ENCODE assay signal across 14 cellular contexts in the genomic region with DNA sequence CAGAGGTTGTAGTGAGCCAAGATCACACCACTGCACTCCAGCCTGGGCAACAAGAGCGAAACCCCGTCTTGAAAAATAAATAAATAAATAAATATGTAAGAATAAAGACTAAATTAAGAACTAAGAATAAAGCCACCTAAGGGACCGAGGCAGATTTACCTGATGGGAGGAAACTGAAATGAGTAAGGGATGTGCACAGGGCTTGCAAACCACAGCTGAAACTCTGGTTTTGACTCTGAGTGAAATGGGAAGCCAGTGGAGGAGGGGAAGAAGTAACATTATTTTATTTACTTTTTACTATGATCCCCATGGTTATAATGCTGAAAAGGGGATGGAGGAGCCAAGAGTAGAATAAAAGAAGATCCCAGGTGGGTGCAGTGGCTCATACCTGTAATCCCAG.
DNase-seq lines count a peak whose midpoint lies in the region; ATAC-seq and TF ChIP-seq lines count a peak whose summit lies in the region.
"Had no signal": no experiment of that assay in that cellular context is flagged by ENCODE, and none has a peak within 500 bp of the region (broad histone marks: within the 10 kb centered on the region; RNA-seq: fewer than 3 reads in every experiment).

No MANE protein-coding gene starts in this region.

- no peaks in the 10 kb centered on the region for H3K27me3 ChIP-seq in suprapubic skin

- intact Hi-C loops in natural killer cell (cut with micrococcal nuclease), result no loop called here

- WGBS in suprapubic skin, result 91% methylated on average over 3 of the region's 3 CpGs

- H3K4me3 Mint-ChIP-seq in stimulated activated naive CD8-positive, alpha-beta T cell treated with anti-CD3 and anti-CD28 coated beads, Interleukin-15, amount 100 ng/mL, for 72 hours, result no peak overlapping the region
- H3K4me3 Mint-ChIP-seq in natural killer cell, result no peak overlapping the region
- H3K4me3 Mint-ChIP-seq: immature natural killer cell, type B pancreatic cell had no signal

- no peak for TF ChIP-seq EP300 in suprapubic skin (IDR thresholded peaks at IDR 0.05)

- ATAC-seq in stimulated activated naive CD8-positive, alpha-beta T cell treated with anti-CD3 and anti-CD28 coated beads, Interleukin-15, amount 100 ng/mL, for 72 hours, result peak; percentile 80
- no peak for ATAC-seq in stimulated activated naive CD8-positive, alpha-beta T cell treated with anti-CD3 and anti-CD28 coated beads, Interleukin-15, Interleukin-2, amounts not matched to agents 100 U/mL and 50 U/mL, for 24 hours
- ATAC-seq in GM21717 (IDR thresholded peaks at IDR 0.05; ENCODE audit: unreplicated experiment), result peak; percentile 92
- ATAC-seq in HG03135 (IDR thresholded peaks at IDR 0.05; ENCODE audit: unreplicated experiment), result peak; percentile 75
- ATAC-seq in natural killer cell, result no peak

- H3K27ac ChIP-seq in suprapubic skin, result no peak overlapping the region

- peak in 1 of 2 donors; percentile 13 for DNase-seq in stimulated activated naive CD8-positive, alpha-beta T cell treated with anti-CD3 and anti-CD28 coated beads, Interleukin-15, amount 100 ng/mL, for 72 hours
- DNase-seq in stimulated activated naive CD8-positive, alpha-beta T cell treated with anti-CD3 and anti-CD28 coated beads, Interleukin-15, Interleukin-2, amounts not matched to agents 100 U/mL and 50 U/mL, for 24 hours, result no peak
- DNase-seq in NOMO-1 (lab: John Stamatoyannopoulos, UW; ENCODE audit: unreplicated experiment in 2 of 2) (no peak), suprapubic skin (ENCODE audit: low spot score in 2 of 2) (no peak), natural killer cell (no peak), DMS 273 treated with DMSO at 0.1 percent for 48 hours (lab: John Stamatoyannopoulos, UW) (no peak)
- DNase-seq: amniotic stem cell, cortex of kidney, immature natural killer cell, RPMI8226, T1000 had no signal

- H3K36me3 ChIP-seq in suprapubic skin, result no peaks in the 10 kb centered on the region

- H3K27me3 Mint-ChIP-seq in stimulated activated naive CD8-positive, alpha-beta T cell treated with anti-CD3 and anti-CD28 coated beads, Interleukin-15, amount 100 ng/mL, for 72 hours, result no peaks in the 10 kb centered on the region
- H3K27me3 Mint-ChIP-seq in natural killer cell (ENCODE audit: low read depth in 2 of 2), result peaks cover 7 to 15% of the 10 kb centered on the region in 2 donors
- H3K27me3 Mint-ChIP-seq: type B pancreatic cell had no signal

- TF ChIP-seq CTCF in suprapubic skin (IDR thresholded peaks at IDR 0.05), result no peak
- TF ChIP-seq CTCF in natural killer cell (IDR thresholded peaks at IDR 0.05), result no peak

- H3K4me1 ChIP-seq in suprapubic skin, result no peaks in the 10 kb centered on the region

- H3K4me1 Mint-ChIP-seq in stimulated activated naive CD8-positive, alpha-beta T cell treated with anti-CD3 and anti-CD28 coated beads, Interleukin-15, amount 100 ng/mL, for 72 hours, result no peaks in the 10 kb centered on the region
- no peaks in the 10 kb centered on the region for H3K4me1 Mint-ChIP-seq in natural killer cell
- H3K4me1 Mint-ChIP-seq: immature natural killer cell had no signal

- TF ChIP-seq POLR2A in suprapubic skin (IDR thresholded peaks at IDR 0.05), result no peak

- H3K9me3 Mint-ChIP-seq in stimulated activated naive CD8-positive, alpha-beta T cell treated with anti-CD3 and anti-CD28 coated beads, Interleukin-15, amount 100 ng/mL, for 72 hours, result no peaks in the 10 kb centered on the region
- no peaks in the 10 kb centered on the region for H3K9me3 Mint-ChIP-seq in natural killer cell
- H3K9me3 Mint-ChIP-seq: immature natural killer cell had no signal

- H3K9me3 ChIP-seq in suprapubic skin, result no peaks in the 10 kb centered on the region

- no peak overlapping the region for H3K27ac Mint-ChIP-seq in stimulated activated naive CD8-positive, alpha-beta T cell treated with anti-CD3 and anti-CD28 coated beads, Interleukin-15, amount 100 ng/mL, for 72 hours
- no peak overlapping the region for H3K27ac Mint-ChIP-seq in natural killer cell
- H3K27ac Mint-ChIP-seq: immature natural killer cell, type B pancreatic cell had no signal

- no peaks in the 10 kb centered on the region for H3K36me3 Mint-ChIP-seq in natural killer cell
- H3K36me3 Mint-ChIP-seq: immature natural killer cell had no signal

- H3K4me3 ChIP-seq in suprapubic skin, result no peak overlapping the region

Comparison
In these comparisons a context has a peak if more than half of its experiments do, and no peak if none do; other contexts are left out.
1. ATAC-seq: peak in stimulated activated naive CD8-positive, alpha-beta T cell treated with anti-CD3 and anti-CD28 coated beads, Interleukin-15, amount 100 ng/mL, for 72 hours (single experiment), GM21717 (single experiment) and HG03135 (single experiment); none in stimulated activated naive CD8-positive, alpha-beta T cell treated with anti-CD3 and anti-CD28 coated beads, Interleukin-15, Interleukin-2, amounts not matched to agents 100 U/mL and 50 U/mL, for 24 hours (single experiment) and natural killer cell (0 of 3).